ENCODE assay signal across 8 cellular contexts in the genomic region with DNA sequence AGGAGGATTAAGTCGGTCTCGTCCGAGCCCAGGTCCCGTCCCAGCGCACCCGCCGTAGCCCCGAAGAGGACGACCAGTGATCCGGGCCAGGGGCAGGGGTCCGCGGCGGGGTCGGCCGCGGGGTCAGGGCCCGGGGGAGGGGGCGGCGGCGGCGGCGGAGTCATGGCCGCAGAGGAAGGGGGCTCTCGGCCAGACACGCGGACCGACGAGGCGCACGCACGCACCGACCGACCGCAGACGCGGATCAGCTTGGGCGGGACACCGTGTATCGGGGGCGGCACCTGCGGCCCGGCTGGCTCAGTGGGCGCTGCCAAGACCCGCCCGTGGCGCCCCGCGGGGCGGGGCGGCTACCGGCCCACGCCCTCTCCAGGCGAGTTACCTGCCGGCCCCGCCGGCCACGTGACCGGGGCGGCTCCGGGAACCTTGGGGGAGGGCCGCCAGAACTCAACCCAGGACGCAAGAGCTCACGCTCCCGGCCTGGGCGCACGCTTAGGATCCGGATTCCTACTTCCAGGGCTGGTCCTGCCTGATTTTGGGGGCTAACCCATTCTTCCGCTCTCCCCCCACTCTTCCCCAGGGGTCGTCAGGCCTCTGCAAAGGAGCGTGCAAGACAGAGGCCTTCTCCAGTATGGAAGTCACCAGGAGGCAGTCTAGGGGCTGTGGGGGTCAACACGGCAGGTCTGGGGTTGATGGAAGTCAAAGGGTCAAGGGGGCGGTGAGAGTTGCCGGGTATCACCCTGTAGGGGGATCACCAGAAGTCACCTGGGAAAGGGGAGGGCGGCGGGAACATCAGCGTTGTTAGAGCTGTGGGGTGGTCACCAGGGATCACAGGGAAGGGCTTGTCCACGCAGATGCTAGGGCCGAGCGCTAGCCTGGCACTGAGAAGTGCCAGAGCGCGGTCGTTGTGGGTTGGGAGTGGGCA. TPM values are rescaled to one million over a fixed set of nuclear protein-coding genes. Genes with fewer than 3 reads are reported as not detected.
DNase-seq lines count a peak whose midpoint lies in the region; ATAC-seq and TF ChIP-seq lines count a peak whose summit lies in the region.

A gene (minus strand): TSS at position 246 of the 922 bp plus-strand sequence. CDS start 82 bp downstream, at position 164.

- H3K56ac ChIP-seq in H9 (ENCODE audit: insufficient read length, low read depth, low read length) = no peak within 1 kb of the TSS

- CTCF ChIA-PET in T-cell (lab: Charles Lee) = interaction anchor here in 1 of 2 donors (0.6 kb wide), 1 partner anchor 31 kb away, joined by 4 read pairs; no protein-coding TSS in a partner anchor

- no CpG with 5 or more reads among the region's 82 CpGs for WGBS in H9 (ENCODE audit: extremely low coverage, insufficient read length, low lambda C conversion rate)
- WGBS in mesodermal cell (ENCODE audit: insufficient coverage in 2 of 2), 2 experiments = 9 to 10% methylated on average over 53 to 63 of the region's 82 CpGs

- H3K4me2 ChIP-seq in H9 (ENCODE audit: insufficient read depth, insufficient read length, low read length) = peak within 1 kb of the TSS; percentile 69

- H3K4me3 Mint-ChIP-seq in H9 = peak within 1 kb of the TSS; percentile 89 to 91
- H3K4me3 Mint-ChIP-seq in T-cell = peak within 1 kb of the TSS; percentile 88 to 98 (median 91)

- TF ChIP-seq CTCF in H9 (conservative IDR thresholded peaks at IDR 0.05) (no peak), tibial artery (IDR thresholded peaks at IDR 0.05) (no peak)

- DNase-seq in H9 (peak; percentile 89), T-cell (peak in 13 of 34 experiments; percentile 19 to 47 (median 37)), tibial artery (peak in 1 of 2 donors; percentile 73), medulla oblongata (ENCODE audit: extremely low spot score) (no peak)

- peak; percentile 4 to 20 (median 10) for ATAC-seq in T-cell (replicated peaks in 1 of 4)
- no peak for ATAC-seq in GM18519 (IDR thresholded peaks at IDR 0.05; ENCODE audit: low FRiP score, unreplicated experiment)

- POLR2A ChIA-PET in T-cell (lab: Charles Lee) = no interaction called here

- no peak within 1 kb of the TSS for H3K4ac ChIP-seq in H9 (ENCODE audit: low read depth, low read length)

- H3K27ac ChIP-seq in ACC112 (ENCODE audit: low read depth, low read length) (peak within 1 kb of the TSS; percentile 75), H9 (ENCODE audit: insufficient read length, low read depth, low read length) (no peak within 1 kb of the TSS), duodenal mucosa (ENCODE audit: low read depth, low read length) (peak within 1 kb of the TSS; percentile 90), mesodermal cell (ENCODE audit: low read depth, low read length, severe bottlenecking) (peak within 1 kb of the TSS; percentile 93), tibial artery (peak within 1 kb of the TSS; percentile 84 to 86)

- H2BK5ac ChIP-seq in H9 (ENCODE audit: insufficient read length, low read length) = no peak within 1 kb of the TSS

- H4K91ac ChIP-seq in H9 (ENCODE audit: insufficient read length, low read depth, low read length) = peak within 1 kb of the TSS; percentile 16

- no peaks in the 10 kb centered on the region for H3K79me2 ChIP-seq in ACC112 (ENCODE audit: control insufficient read depth, insufficient read depth, low read length, unreplicated experiment)
- H3K79me2 ChIP-seq in H9 (ENCODE audit: insufficient read depth, low read length) = no peaks in the 10 kb centered on the region; the same call in 1 of the 2 replicates

- H3K4me3 ChIP-seq in ACC112 (ENCODE audit: low read depth, low read length) (peak within 1 kb of the TSS; percentile 70), duodenal mucosa (ENCODE audit: low read depth in 1 of 2, low read length in 2 of 2) (peak within 1 kb of the TSS; percentile 79 to 80), mesodermal cell (ENCODE audit: extremely low read depth, insufficient read depth, low read length, poor library complexity, severe bottlenecking) (peak within 1 kb of the TSS; percentile 29), tibial artery (peak within 1 kb of the TSS; percentile 60 to 88)

- H3K79me1 ChIP-seq in H9 (ENCODE audit: insufficient read depth, low read depth, low read length, poor library complexity, severe bottlenecking) = no peaks in the 10 kb centered on the region

- intact Hi-C loops in tibial artery (cut with DNase I; ENCODE audit: low total_unique reads) = loop anchor here (10.0 kb wide), 1 partner anchor 151 kb away; a partner anchor contains a TSS

- H2AFZ ChIP-seq in ACC112 (ENCODE audit: low read length, unreplicated experiment) = peak within 1 kb of the TSS; percentile 70
- H2AFZ ChIP-seq in H9 (ENCODE audit: low read length) = no peak within 1 kb of the TSS

- H3K23me2 ChIP-seq in H9 (ENCODE audit: insufficient read length, low read depth, low read length, poor library complexity, severe bottlenecking) = peaks cover 19% of the 10 kb centered on the region

- no peak within 1 kb of the TSS for H2BK12ac ChIP-seq in H9 (ENCODE audit: insufficient read length, low read depth, low read length)

- H3K4me1 Mint-ChIP-seq in H9 (peaks cover 29 to 33% of the 10 kb centered on the region in 2 experiments), T-cell (peaks cover 31 to 38% (median 33%) of the 10 kb centered on the region in 3 donors)

- H3K18ac ChIP-seq in H9 (ENCODE audit: insufficient read length, low read depth, low read length) = peak within 1 kb of the TSS; percentile 61

- H3K27me3 Mint-ChIP-seq in H9 (ENCODE audit: low read depth) = peaks cover 6% of the 10 kb centered on the region
- H3K27me3 Mint-ChIP-seq in T-cell = no peaks in the 10 kb centered on the region

- no peak within 1 kb of the TSS for H3T11ph ChIP-seq in H9 (ENCODE audit: low read length)

- H4K8ac ChIP-seq in H9 (replicated peaks; ENCODE audit: insufficient read length, low read depth, low read length) = no peak within 1 kb of the TSS

- H3K36me3 Mint-ChIP-seq in H9 (ENCODE audit: insufficient read depth in 1 of 3, low read depth in 3 of 3) (peaks cover 4 to 23% (median 23%) of the 10 kb centered on the region in 3 experiments; a peak in 6 of 7 replicates), T-cell (no peaks in the 10 kb centered on the region)

- H3K4me1 ChIP-seq in ACC112 (ENCODE audit: control insufficient read depth, insufficient read depth, low read length, unreplicated experiment) (peaks cover 14% of the 10 kb centered on the region), H9 (ENCODE audit: insufficient read depth, low read length) (no peaks in the 10 kb centered on the region; the same call in 1 of the 2 replicates), duodenal mucosa (ENCODE audit: control insufficient read depth in 1 of 2, insufficient read depth in 2 of 2, low read length in 2 of 2) (peaks cover 24 to 35% of the 10 kb centered on the region in 2 donors), mesodermal cell (ENCODE audit: control insufficient read depth, insufficient read depth, low read length, poor library complexity, severe bottlenecking) (peaks cover 9% of the 10 kb centered on the region), tibial artery (peaks cover 0 to 41% (median 23%) of the 10 kb centered on the region in 4 donors)

- peak within 1 kb of the TSS; percentile 72 for H3K9ac ChIP-seq in H9 (ENCODE audit: extremely low read depth, insufficient read length, low read length)
- H3K9ac ChIP-seq in duodenal mucosa (ENCODE audit: low read depth in 1 of 2, low read length in 2 of 2) = peak within 1 kb of the TSS; percentile 85 to 98

- no peaks in the 10 kb centered on the region for H3K27me3 ChIP-seq in ACC112 (ENCODE audit: insufficient read depth, low read length)
- no peaks in the 10 kb centered on the region for H3K27me3 ChIP-seq in H9 (ENCODE audit: insufficient read depth, low read length)
- no peaks in the 10 kb centered on the region for H3K27me3 ChIP-seq in duodenal mucosa (ENCODE audit: control insufficient read depth in 1 of 2, insufficient read depth in 2 of 2, low read length in 2 of 2)
- no peaks in the 10 kb centered on the region for H3K27me3 ChIP-seq in tibial artery

- H3K9me3 Mint-ChIP-seq in H9 = no peaks in the 10 kb centered on the region; a peak in 1 of 5 replicates
- H3K9me3 Mint-ChIP-seq in T-cell = no peaks in the 10 kb centered on the region

- H3K9me3 ChIP-seq in H9 (ENCODE audit: control insufficient read depth, low read depth, low read length) (no peaks in the 10 kb centered on the region), duodenal mucosa (ENCODE audit: control insufficient read depth in 1 of 2, low read length in 2 of 2) (no peaks in the 10 kb centered on the region), mesodermal cell (ENCODE audit: control insufficient read depth, low read length) (no peaks in the 10 kb centered on the region), tibial artery (no peaks in the 10 kb centered on the region)

- H4K20me1 ChIP-seq in H9 (ENCODE audit: control insufficient read depth, insufficient read depth, insufficient read length) = no peaks in the 10 kb centered on the region

- no peak within 1 kb of the TSS for H2BK15ac ChIP-seq in H9 (ENCODE audit: low read depth, low read length)

- no peak within 1 kb of the TSS for H3K23ac ChIP-seq in H9 (ENCODE audit: insufficient read length, low read depth, low read length)

- no peak within 1 kb of the TSS for H4K5ac ChIP-seq in H9 (ENCODE audit: insufficient read length, low read depth, low read length)

- H3K27ac Mint-ChIP-seq in H9 (peak within 1 kb of the TSS; percentile 93 to 99 (median 97)), T-cell (peak within 1 kb of the TSS; percentile 76 to 92)

- peak within 1 kb of the TSS; percentile 84 for H3K14ac ChIP-seq in H9 (ENCODE audit: insufficient read depth, low read length)

- no peak within 1 kb of the TSS for H2BK20ac ChIP-seq in H9 (ENCODE audit: low read depth, low read length, poor library complexity, severe bottlenecking)

- H3K36me3 ChIP-seq in ACC112 (ENCODE audit: insufficient read depth, low read length) (no peaks in the 10 kb centered on the region), duodenal mucosa (ENCODE audit: control insufficient read depth in 1 of 2, insufficient read depth in 2 of 2, low read length in 2 of 2) (peaks cover 7 to 22% of the 10 kb centered on the region in 2 donors), mesodermal cell (ENCODE audit: control insufficient read depth, insufficient read depth, low read length) (no peaks in the 10 kb centered on the region), tibial artery (peaks cover 0 to 16% (median 0%) of the 10 kb centered on the region in 3 donors)

- no peak within 1 kb of the TSS for H2BK120ac ChIP-seq in H9 (ENCODE audit: low read depth, low read length, poor library complexity, severe bottlenecking)

- H2AK5ac ChIP-seq in H9 (ENCODE audit: insufficient read length, low read length) = no peak within 1 kb of the TSS

RNA-seq across cellular contexts. Expression of the gene that starts here (rescaled TPM):
- total RNA-seq in H9 (2021) = 59.3 and 59.5 TPM in 2 replicates
- under 1 TPM in 3 of 5 donors, not detected in 2; 0.47 to 0.79 (median 0.62) TPM for total RNA-seq in T-cell
- 0.88 TPM for polyA plus RNA-seq in mesodermal cell (2013, experiment 1 of 2)
- 0.46 TPM for polyA plus RNA-seq in mesodermal cell (2013, experiment 2 of 2)

Comparison
In these comparisons a context has a peak if more than half of its experiments do, and no peak if none do; other contexts are left out.
1. RNA of the gene that starts here (total RNA-seq): 59.3 to 59.5 TPM in H9; 0.47 to 0.79 TPM in T-cell; every median in the first group is over 10 times any median in the second.
2. Peak in ATAC-seq in T-cell; RNA of the gene not detected or under 1 TPM.
3. H3K4me3 ChIP-seq: peak in every context shown above with its lines; median percentile 80 in duodenal mucosa; 74 in tibial artery; 70 in ACC112; 29 in mesodermal cell.